12 cellular contexts compared by ENCODE assay signal in the genomic region with DNA sequence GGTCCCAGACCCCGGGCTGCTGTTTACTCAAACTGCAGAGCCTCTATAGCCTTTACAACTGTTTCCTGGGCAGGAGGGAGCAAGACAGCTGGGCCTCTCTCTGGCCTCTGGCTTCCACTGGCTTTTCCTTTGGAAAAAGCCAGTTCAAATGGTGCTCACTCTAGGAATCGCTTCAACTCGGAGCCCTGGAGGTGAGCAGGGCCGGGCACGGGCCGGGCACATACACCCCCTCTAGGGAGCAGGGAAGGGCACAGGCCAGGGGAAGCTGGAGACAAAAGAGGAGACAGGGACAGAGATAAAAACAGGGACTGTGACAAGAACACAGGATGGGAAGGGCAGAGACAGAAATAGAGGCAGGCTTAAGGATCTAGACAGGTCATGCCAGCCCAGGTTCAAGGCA. TPM values are rescaled to one million over a fixed set of nuclear protein-coding genes. Genes with fewer than 3 reads are reported as not detected.
DNase-seq lines count a peak whose midpoint lies in the region; ATAC-seq and TF ChIP-seq lines count a peak whose summit lies in the region.
"Had no signal": no experiment of that assay in that cellular context is flagged by ENCODE, and none has a peak within 500 bp of the region (broad histone marks: within the 10 kb centered on the region; RNA-seq: fewer than 3 reads in every experiment).

No MANE protein-coding gene starts in this region.

- peak overlapping the region; percentile 83 for H3K27ac Mint-ChIP-seq in chondrocyte (ENCODE audit: unreplicated experiment)
- no peak overlapping the region for H3K27ac Mint-ChIP-seq in stimulated activated effector memory CD8-positive, alpha-beta T cell treated with anti-CD3 and anti-CD28 coated beads, Interleukin-12 subunit alpha, Interleukin-12 subunit beta, amount 100 ng/mL, for 72 hours
- no peak overlapping the region for H3K27ac Mint-ChIP-seq in naive thymus-derived CD8-positive, alpha-beta T cell

- H3K4me3 ChIP-seq in H7 (ENCODE audit: insufficient read depth, low read depth, low read length) (no peak overlapping the region), lower lobe of right lung (peak overlapping the region; percentile 42)

- DNase-seq in H7 (peak; percentile 49), chondrocyte (ENCODE audit: low spot score) (no peak), lower lobe of right lung (no peak), NCI-H1105 treated with DMSO at 0.1 percent for 48 hours (lab: John Stamatoyannopoulos, UW) (no peak), erythroblast (lab: John Stamatoyannopoulos, UW) (no peak), NCI-H2081 treated with DMSO at 0.1 percent for 48 hours (lab: John Stamatoyannopoulos, UW) (no peak)
- DNase-seq in stimulated activated effector memory CD8-positive, alpha-beta T cell treated with anti-CD3 and anti-CD28 coated beads, Interleukin-12 subunit alpha, Interleukin-12 subunit beta, amount 100 ng/mL, for 72 hours (ENCODE audit: low spot score in 2 of 2): no peak
- DNase-seq in naive thymus-derived CD8-positive, alpha-beta T cell: no peak
- DNase-seq: Kasumi-1; mammary epithelial cell; NCI-H2227 treated with DMSO at 0.1 percent for 48 hours; stimulated activated CD4-positive, alpha-beta T cell treated with anti-CD3 and anti-CD28 coated beads, Interleukin-15, amount 100 ng/mL, for 24 hours had no signal

- no peaks in the 10 kb centered on the region for H3K27me3 ChIP-seq in H7 (ENCODE audit: control insufficient read depth, insufficient read depth, low read length)
- no peaks in the 10 kb centered on the region for H3K27me3 ChIP-seq in lower lobe of right lung (ENCODE audit: low read depth)

- H3K27ac ChIP-seq in lower lobe of right lung: peak overlapping the region; percentile 56

- intact Hi-C loops in lower lobe of right lung (cut with DNase I): no loop called here

- TF ChIP-seq CTCF in chondrocyte (IDR thresholded peaks at IDR 0.05): no peak
- TF ChIP-seq CTCF in lower lobe of right lung (IDR thresholded peaks at IDR 0.05): no peak

- H3K4me1 Mint-ChIP-seq in chondrocyte (ENCODE audit: low read depth): peaks cover 64% of the 10 kb centered on the region
- H3K4me1 Mint-ChIP-seq in stimulated activated effector memory CD8-positive, alpha-beta T cell treated with anti-CD3 and anti-CD28 coated beads, Interleukin-12 subunit alpha, Interleukin-12 subunit beta, amount 100 ng/mL, for 72 hours: no peaks in the 10 kb centered on the region
- H3K4me1 Mint-ChIP-seq in naive thymus-derived CD8-positive, alpha-beta T cell: peaks cover 0 to 7% (median 0%) of the 10 kb centered on the region in 4 donors

- H3K36me3 Mint-ChIP-seq in chondrocyte (ENCODE audit: low read depth): peaks cover 6% of the 10 kb centered on the region
- H3K36me3 Mint-ChIP-seq in stimulated activated effector memory CD8-positive, alpha-beta T cell treated with anti-CD3 and anti-CD28 coated beads, Interleukin-12 subunit alpha, Interleukin-12 subunit beta, amount 100 ng/mL, for 72 hours: no peaks in the 10 kb centered on the region
- H3K36me3 Mint-ChIP-seq in naive thymus-derived CD8-positive, alpha-beta T cell: no peaks in the 10 kb centered on the region

- TF ChIP-seq POLR2A in erythroblast (IDR thresholded peaks at IDR 0.05; ENCODE audit: low read length): no peak

- H3K9me3 ChIP-seq in lower lobe of right lung: no peaks in the 10 kb centered on the region

- peak overlapping the region; percentile 92 for H3K4me3 Mint-ChIP-seq in chondrocyte (ENCODE audit: unreplicated experiment)
- no peak overlapping the region for H3K4me3 Mint-ChIP-seq in stimulated activated effector memory CD8-positive, alpha-beta T cell treated with anti-CD3 and anti-CD28 coated beads, Interleukin-12 subunit alpha, Interleukin-12 subunit beta, amount 100 ng/mL, for 72 hours
- no peak overlapping the region for H3K4me3 Mint-ChIP-seq in naive thymus-derived CD8-positive, alpha-beta T cell

- no peaks in the 10 kb centered on the region for H3K27me3 Mint-ChIP-seq in chondrocyte (ENCODE audit: low read depth)
- peaks cover 6 to 18% (median 10%) of the 10 kb centered on the region in 5 donors for H3K27me3 Mint-ChIP-seq in naive thymus-derived CD8-positive, alpha-beta T cell

- H3K4me1 ChIP-seq in lower lobe of right lung: peaks cover 28% of the 10 kb centered on the region

- H3K9me3 Mint-ChIP-seq in chondrocyte (ENCODE audit: low read depth): no peaks in the 10 kb centered on the region
- H3K9me3 Mint-ChIP-seq in stimulated activated effector memory CD8-positive, alpha-beta T cell treated with anti-CD3 and anti-CD28 coated beads, Interleukin-12 subunit alpha, Interleukin-12 subunit beta, amount 100 ng/mL, for 72 hours: no peaks in the 10 kb centered on the region
- H3K9me3 Mint-ChIP-seq in naive thymus-derived CD8-positive, alpha-beta T cell: no peaks in the 10 kb centered on the region

- no peak for ATAC-seq in lower lobe of right lung
- peak; percentile 17 for ATAC-seq in stimulated activated effector memory CD8-positive, alpha-beta T cell treated with anti-CD3 and anti-CD28 coated beads, Interleukin-12 subunit alpha, Interleukin-12 subunit beta, amount 100 ng/mL, for 72 hours
- ATAC-seq in naive thymus-derived CD8-positive, alpha-beta T cell: no peak

- H3K36me3 ChIP-seq in H7 (replicated peaks; ENCODE audit: control insufficient read depth, insufficient read depth, low read length): no peaks in the 10 kb centered on the region
- no peaks in the 10 kb centered on the region for H3K36me3 ChIP-seq in lower lobe of right lung

- POLR2A ChIA-PET in naive thymus-derived CD8-positive, alpha-beta T cell (lab: Charles Lee): no interaction called here

RNA-seq across cellular contexts. Expression of a gene that starts 0.8 kb away (rescaled TPM):
- 3.0 and 4.5 TPM in 2 replicates for total RNA-seq in H7 (2014; rRNA removed; shearing (Covaris generic))
- total RNA-seq in chondrocyte (19.2 to 51.0 TPM (median 50.6 TPM) in 3 replicates), lower lobe of right lung (12.9 TPM)
- not detected for total RNA-seq in naive thymus-derived CD8-positive, alpha-beta T cell
- polyA plus RNA-seq in naive thymus-derived CD8-positive, alpha-beta T cell: not detected

RNA-seq across cellular contexts. Expression of a gene that starts 58.3 kb away (rescaled TPM):
- total RNA-seq in H7 (2014; rRNA removed; shearing (Covaris generic)): 20.5 and 21.5 TPM in 2 replicates
- total RNA-seq in chondrocyte (24.7 to 29.9 TPM (median 26.6 TPM) in 3 replicates), lower lobe of right lung (30.2 TPM)
- 10 to 100 TPM; 58.2 to 66.4 TPM for total RNA-seq in naive thymus-derived CD8-positive, alpha-beta T cell
- 10 to 100 TPM; 53.2 to 66.8 (median 53.7) TPM for polyA plus RNA-seq in naive thymus-derived CD8-positive, alpha-beta T cell
